ENCODE assay signal across 7 cellular contexts in genomic region chr13:45370922-45371406, GRCh38.
DNase-seq lines count a peak whose midpoint lies in the region; ATAC-seq and TF ChIP-seq lines count a peak whose summit lies in the region.

No MANE protein-coding gene starts in this region.

- H3K27me3 ChIP-seq in WERI-Rb-1 (ENCODE audit: insufficient read depth, low read depth, severe bottlenecking) = no peaks in the 10 kb centered on the region

- TF ChIP-seq CTCF in WERI-Rb-1 (IDR thresholded peaks at IDR 0.05; ENCODE audit: low read depth, low read length) (peak; percentile 81), cardiac fibroblast (IDR thresholded peaks at IDR 0.05; ENCODE audit: low read depth, low read length) (peak; percentile 96)

- H3K9me3 ChIP-seq in WERI-Rb-1 (ENCODE audit: severe bottlenecking) = no peaks in the 10 kb centered on the region

- DNase-seq in HCEC 1CT = peak; percentile 81
- DNase-seq in WERI-Rb-1 = peak; percentile 47
- DNase-seq in cardiac fibroblast (ENCODE audit: low read depth in 2 of 2) = peak; percentile 74 to 91
- peak; percentile 90 for DNase-seq in islet precursor cell
- DNase-seq in stimulated activated CD4-positive, alpha-beta T cell treated with anti-CD3 and anti-CD28 coated beads, Interleukin-15, amount 100 ng/mL, for 24 hours = peak; percentile 59

- H3K27ac ChIP-seq in WERI-Rb-1 = no peak overlapping the region

- ATAC-seq in HG03095 (IDR thresholded peaks at IDR 0.05; ENCODE audit: unreplicated experiment) (no peak), HG03354 (IDR thresholded peaks at IDR 0.05; ENCODE audit: poor library complexity, severe bottlenecking, unreplicated experiment) (no peak)

- H3K4me3 ChIP-seq in WERI-Rb-1 (ENCODE audit: low read depth, low read length) (no peak overlapping the region), cardiac fibroblast (replicated peaks in 1 of 2; ENCODE audit: low read depth in 2 of 2, low read length in 2 of 2) (peak overlapping the region in 1 of 2 donors; percentile 15)

- no peaks in the 10 kb centered on the region for H3K36me3 ChIP-seq in WERI-Rb-1
